In the genomic region with DNA sequence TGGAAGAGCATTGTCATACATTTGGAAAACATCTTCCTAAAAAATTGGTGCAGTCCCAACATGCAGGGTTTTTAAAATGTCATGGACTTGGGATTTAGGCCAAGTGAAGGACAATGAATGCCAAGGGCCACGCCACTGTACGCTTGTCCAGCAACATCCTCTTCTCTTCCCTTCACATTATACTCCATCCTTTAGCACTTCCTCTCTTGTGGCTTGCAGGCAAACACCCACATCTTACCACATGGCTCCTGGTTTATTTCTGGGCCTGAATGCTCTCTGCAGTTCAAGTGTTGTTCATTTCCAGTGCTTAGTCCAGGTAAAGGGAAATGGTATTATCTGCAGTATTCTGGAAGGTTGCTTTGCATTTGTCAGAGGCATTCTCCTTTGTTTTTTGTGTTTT, we compare ENCODE assay signal across 17 cellular contexts. TPM values are rescaled to one million over a fixed set of nuclear protein-coding genes. Genes with fewer than 3 reads are reported as not detected.
"Had no signal": no experiment of that assay in that cellular context is flagged by ENCODE, and none has a peak within 500 bp of the region (broad histone marks: within the 10 kb centered on the region; RNA-seq: fewer than 3 reads in every experiment).

No MANE protein-coding gene starts in this region.

- H3K27me3 ChIP-seq: stomach, uterus had no signal

- H3K27ac ChIP-seq: skin epidermis, stomach, uterus, VCaP had no signal

- H3K4me3 ChIP-seq: skin epidermis, stomach, uterus had no signal

- H3K9me3 ChIP-seq: stomach, uterus had no signal

- DNase-seq: activated CD4-positive, alpha-beta memory T cell treated with anti-CD3 and anti-CD28 coated beads, Interleukin-2, amount 10 ng/mL, durations not matched to agents 7 days and 5 days; activated gamma-delta T cell treated with Interleukin-2 at 50 U/mL for 16 hours; activated naive CD8-positive, alpha-beta T cell treated with anti-CD3 and anti-CD28 coated beads for 36 hours; activated T-cell treated with anti-CD3 and anti-CD28 coated beads, Interleukin-2, amount 50 U/mL, for 48 hours; dermis blood vessel endothelial cell; hippocampal formation; midbrain; naive B cell; posterior cingulate gyrus; stomach; uterus had no signal

- H3K36me3 ChIP-seq: stomach, uterus had no signal

- H3K4me1 ChIP-seq: stomach, uterus had no signal

RNA-seq across cellular contexts. Expression of a gene that starts 45.0 kb away (rescaled TPM):
- total RNA-seq: activated CD4-positive, alpha-beta memory T cell treated with anti-CD3 and anti-CD28 coated beads, Interleukin-2, amount 10 ng/mL, durations not matched to agents 7 days and 5 days; activated naive CD8-positive, alpha-beta T cell treated with anti-CD3 and anti-CD28 coated beads for 36 hours; cerebellum; dermis blood vessel endothelial cell; epithelial cell of proximal tubule; glomerular endothelial cell; kidney epithelial cell; stomach; uterus had no signal
- polyA plus RNA-seq: stomach had no signal
